In the genomic region with DNA sequence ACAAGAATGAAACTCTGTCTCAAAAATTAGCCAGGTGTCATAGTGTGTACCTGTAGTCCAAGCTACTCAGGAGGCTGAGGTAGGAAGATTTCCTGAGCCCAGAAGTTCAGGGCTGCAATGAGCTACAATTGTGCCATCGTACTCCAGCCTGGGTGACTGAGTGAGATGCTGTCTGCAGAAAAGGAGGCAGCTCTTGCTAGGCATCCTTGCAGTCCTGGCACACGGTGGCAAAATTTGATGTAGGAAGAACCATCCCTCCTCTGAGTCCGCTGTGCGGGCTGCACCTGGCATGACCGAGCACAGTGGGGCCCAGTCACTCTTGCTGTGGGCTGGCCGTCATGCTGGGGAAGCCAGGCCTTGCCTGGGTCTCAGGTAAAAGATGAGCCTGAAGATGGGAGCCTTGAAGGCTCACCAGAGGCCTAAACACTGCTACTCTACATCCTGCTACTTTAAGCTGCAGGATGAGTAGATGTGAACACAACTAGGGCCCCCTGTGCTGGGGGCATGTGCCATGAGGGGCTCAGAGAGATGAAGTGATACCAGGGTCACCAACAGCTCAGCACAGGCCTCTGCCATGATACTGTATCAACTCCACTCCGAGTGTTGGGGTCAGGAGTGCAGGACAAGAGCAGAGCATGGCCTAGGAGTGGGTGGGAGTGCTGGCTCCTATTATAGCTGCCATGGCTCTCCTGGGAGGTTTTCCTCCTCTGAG, we compare ENCODE assay signal across 22 cellular contexts. TPM values are rescaled to one million over a fixed set of nuclear protein-coding genes. Genes with fewer than 3 reads are reported as not detected.
DNase-seq lines count a peak whose midpoint lies in the region; ATAC-seq, FAIRE-seq and TF ChIP-seq lines count a peak whose summit lies in the region.
"Had no signal": no experiment of that assay in that cellular context is flagged by ENCODE, and none has a peak within 500 bp of the region (broad histone marks: within the 10 kb centered on the region; RNA-seq: fewer than 3 reads in every experiment).

No MANE protein-coding gene starts in this region.

- TF ChIP-seq CTCF in natural killer cell (IDR thresholded peaks at IDR 0.05) = no peak
- no peak for TF ChIP-seq CTCF in osteoblast (IDR thresholded peaks at IDR 0.05; ENCODE audit: extremely low read depth, low read depth, low read length)

- no peaks in the 10 kb centered on the region for H3K27me3 Mint-ChIP-seq in natural killer cell treated with Interleukin-12 subunit alpha and Interleukin-12 subunit beta and Interleukin-15 and Interleukin-18, amount 100 ng/mL, for 72 hours
- no peaks in the 10 kb centered on the region for H3K27me3 Mint-ChIP-seq in natural killer cell (ENCODE audit: low read depth in 2 of 2)

- H3K36me3 ChIP-seq in osteoblast (ENCODE audit: insufficient read depth, low read length) = no peaks in the 10 kb centered on the region

- no peaks in the 10 kb centered on the region for H4K20me1 ChIP-seq in osteoblast (ENCODE audit: insufficient read depth, low read length)

- intact Hi-C loops in natural killer cell (cut with micrococcal nuclease) = no loop called here
- intact Hi-C loops in right cardiac atrium (cut with DNase I) = loop anchor here in 3 of 4 donors (5.0 to 10.0 kb wide), 3 partner anchors 96 to 136 kb away; no protein-coding TSS in a partner anchor

- no peaks in the 10 kb centered on the region for H3K9me3 Mint-ChIP-seq in natural killer cell treated with Interleukin-12 subunit alpha and Interleukin-12 subunit beta and Interleukin-15 and Interleukin-18, amount 100 ng/mL, for 72 hours
- H3K9me3 Mint-ChIP-seq in natural killer cell = no peaks in the 10 kb centered on the region
- H3K9me3 Mint-ChIP-seq: CD8-positive, alpha-beta T cell; GM23338; H9 had no signal

- WGBS in right cardiac atrium = 96% methylated on average over 7 of the region's 7 CpGs

- no peak overlapping the region for H2AFZ ChIP-seq in osteoblast (ENCODE audit: low read length)
- H2AFZ ChIP-seq: GM23338 had no signal

- no peak overlapping the region for H3K4me3 Mint-ChIP-seq in natural killer cell treated with Interleukin-12 subunit alpha and Interleukin-12 subunit beta and Interleukin-15 and Interleukin-18, amount 100 ng/mL, for 72 hours
- H3K4me3 Mint-ChIP-seq in natural killer cell = no peak overlapping the region
- H3K4me3 Mint-ChIP-seq: CD8-positive, alpha-beta T cell; GM23338; H9 had no signal

- no peaks in the 10 kb centered on the region for H3K27me3 ChIP-seq in osteoblast (ENCODE audit: insufficient read depth, low read length)
- H3K27me3 ChIP-seq in right cardiac atrium (ENCODE audit: control insufficient read depth, insufficient read depth) = no peaks in the 10 kb centered on the region

- H3K4me1 ChIP-seq in osteoblast (ENCODE audit: insufficient read depth, low read length) (peaks cover 10% of the 10 kb centered on the region), right cardiac atrium (ENCODE audit: control insufficient read depth, insufficient read depth, low read length) (no peaks in the 10 kb centered on the region)
- H3K4me1 ChIP-seq: A549, Caco-2 had no signal

- no peaks in the 10 kb centered on the region for H3K4me1 Mint-ChIP-seq in natural killer cell treated with Interleukin-12 subunit alpha and Interleukin-12 subunit beta and Interleukin-15 and Interleukin-18, amount 100 ng/mL, for 72 hours (ENCODE audit: low read depth in 2 of 2)
- H3K4me1 Mint-ChIP-seq in natural killer cell = no peaks in the 10 kb centered on the region

- H3K36me3 Mint-ChIP-seq in natural killer cell treated with Interleukin-12 subunit alpha and Interleukin-12 subunit beta and Interleukin-15 and Interleukin-18, amount 100 ng/mL, for 72 hours = no peaks in the 10 kb centered on the region
- no peaks in the 10 kb centered on the region for H3K36me3 Mint-ChIP-seq in natural killer cell
- H3K36me3 Mint-ChIP-seq: CD8-positive, alpha-beta T cell had no signal

- DNase-seq in natural killer cell treated with Interleukin-12 subunit alpha and Interleukin-12 subunit beta and Interleukin-15 and Interleukin-18, amount 100 ng/mL, for 72 hours (ENCODE audit: low spot score) = no peak
- DNase-seq in natural killer cell (no peak), osteoblast (ENCODE audit: insufficient read length, low spot score, missing footprints) (peak; percentile 45), urothelium cell line (ENCODE audit: low spot score) (no peak), right cardiac atrium (no peak), cerebellum (ENCODE audit: low spot score) (no peak), putamen (ENCODE audit: low spot score) (no peak)
- DNase-seq: 8988T; C1 segment of cervical spinal cord; Caco-2; CD8-positive, alpha-beta T cell; DMS153; DND-41; H9 had no signal

- no peak overlapping the region for H3K27ac Mint-ChIP-seq in natural killer cell treated with Interleukin-12 subunit alpha and Interleukin-12 subunit beta and Interleukin-15 and Interleukin-18, amount 100 ng/mL, for 72 hours
- H3K27ac Mint-ChIP-seq in natural killer cell = no peak overlapping the region
- H3K27ac Mint-ChIP-seq: CD8-positive, alpha-beta T cell; GM23338 had no signal

- no peak overlapping the region for H3K27ac ChIP-seq in osteoblast (ENCODE audit: low read depth, low read length)
- H3K27ac ChIP-seq in right cardiac atrium (ENCODE audit: low read length) = no peak overlapping the region
- H3K27ac ChIP-seq: A549 had no signal

- FAIRE-seq in urothelium cell line (lab: Jason Lieb, UNC) = peak; percentile 9
- FAIRE-seq: A549, G401.6, GM12892, GM19239 had no signal

- ATAC-seq in natural killer cell treated with Interleukin-12 subunit alpha and Interleukin-12 subunit beta and Interleukin-15 and Interleukin-18, amount 100 ng/mL, for 72 hours = peak; percentile 19 to 25
- ATAC-seq in natural killer cell = no peak
- peak; percentile 12 for ATAC-seq in esophagus mucosa
- ATAC-seq in right cardiac atrium = no peak
- ATAC-seq: A549; CD8-positive, alpha-beta T cell; GM23338; HCT116 had no signal

- no peaks in the 10 kb centered on the region for H3K79me2 ChIP-seq in osteoblast (ENCODE audit: insufficient read depth, low read length)

- H3K4me3 ChIP-seq in osteoblast (ENCODE audit: insufficient read depth, low read length) (no peak overlapping the region), right cardiac atrium (ENCODE audit: low read length) (no peak overlapping the region)
- H3K4me3 ChIP-seq: A549, GM23338 had no signal

- H3K9me3 ChIP-seq in osteoblast (ENCODE audit: low read depth, low read length) (no peaks in the 10 kb centered on the region), right cardiac atrium (ENCODE audit: control insufficient read depth, low read length) (no peaks in the 10 kb centered on the region)
- H3K9me3 ChIP-seq: A549, Caco-2 had no signal

- H3K4me2 ChIP-seq in osteoblast (ENCODE audit: insufficient read depth, low read length) = no peak overlapping the region
- H3K4me2 ChIP-seq: A549, GM23338 had no signal

RNA-seq across cellular contexts. Expression of a gene that starts 18.6 kb away (rescaled TPM):
- 100 to 1,000 TPM in 1 of 2 donors, 10 to 100 TPM in 1; 57.8 to 137 TPM for total RNA-seq in natural killer cell treated with Interleukin-12 subunit alpha and Interleukin-12 subunit beta and Interleukin-15 and Interleukin-18, amount 100 ng/mL, for 72 hours
- total RNA-seq in natural killer cell = 1 to 10 TPM; 1.6 to 4.8 (median 3.3) TPM
- total RNA-seq in esophagus mucosa = 10.0 TPM
- total RNA-seq in osteoblast = 0.72 and 1.5 TPM in 2 replicates
- total RNA-seq in right cardiac atrium = under 1 TPM in 2 of 4 donors, not detected in 2; 0.80 to 0.85 TPM
- 0.16 TPM for polyA plus RNA-seq in right cardiac atrium
- total RNA-seq in cerebellum = 7.4 TPM

RNA-seq across cellular contexts. Expression of a gene that starts 19.3 kb away (rescaled TPM):
- total RNA-seq in natural killer cell treated with Interleukin-12 subunit alpha and Interleukin-12 subunit beta and Interleukin-15 and Interleukin-18, amount 100 ng/mL, for 72 hours = 100 to 1,000 TPM; 104 to 109 TPM
- total RNA-seq in natural killer cell = 100 to 1,000 TPM in 1 of 3 donors, 10 to 100 TPM in 2; 73.8 to 101 (median 77.8) TPM
- total RNA-seq in esophagus mucosa = 57.9 TPM
- 53.9 and 56.8 TPM in 2 replicates for total RNA-seq in osteoblast
- total RNA-seq in right cardiac atrium = 10 to 100 TPM; 34.7 to 46.9 (median 42.7) TPM
- 58.1 TPM for polyA plus RNA-seq in right cardiac atrium
- total RNA-seq in cerebellum = 16.3 TPM

RNA-seq across cellular contexts. Expression of a gene that starts 25.9 kb away (rescaled TPM):
- not detected for total RNA-seq in natural killer cell treated with Interleukin-12 subunit alpha and Interleukin-12 subunit beta and Interleukin-15 and Interleukin-18, amount 100 ng/mL, for 72 hours
- total RNA-seq in natural killer cell (1 to 10 TPM in 2 of 3 donors, not detected in 1; 1.3 to 1.7 TPM), esophagus mucosa (10.4 TPM), osteoblast (not detected in 2 replicates), right cardiac atrium (10 to 100 TPM in 2 of 4 donors, 1 to 10 TPM in 2; 4.1 to 12.8 (median 9.2) TPM), cerebellum (52.7 TPM)
- 23.9 TPM for polyA plus RNA-seq in right cardiac atrium
- total RNA-seq: Caco-2; CD8-positive, alpha-beta T cell; H4 had no signal
- polyA plus RNA-seq: A549 had no signal

RNA-seq across cellular contexts. Expression of a gene that starts 50.8 kb away (rescaled TPM):
- 10 to 100 TPM; 27.6 to 36.8 TPM for total RNA-seq in natural killer cell treated with Interleukin-12 subunit alpha and Interleukin-12 subunit beta and Interleukin-15 and Interleukin-18, amount 100 ng/mL, for 72 hours
- total RNA-seq in natural killer cell (10 to 100 TPM; 45.4 to 53.3 (median 50.2) TPM), esophagus mucosa (11.8 TPM), osteoblast (14.8 and 15.0 TPM in 2 replicates), right cardiac atrium (10 to 100 TPM; 44.9 to 64.3 (median 58.5) TPM), cerebellum (42.0 TPM)
- 45.6 TPM for polyA plus RNA-seq in right cardiac atrium

Comparison
In these comparisons a context has a peak if more than half of its experiments do, and no peak if none do; other contexts are left out.
1. ATAC-seq: peak in natural killer cell treated with Interleukin-12 subunit alpha and Interleukin-12 subunit beta and Interleukin-15 and Interleukin-18, amount 100 ng/mL, for 72 hours (2 of 2) and esophagus mucosa (single experiment); none in natural killer cell (0 of 3) and right cardiac atrium (0 of 2).